ENCODE assay signal across 1 cellular context in the genomic region with DNA sequence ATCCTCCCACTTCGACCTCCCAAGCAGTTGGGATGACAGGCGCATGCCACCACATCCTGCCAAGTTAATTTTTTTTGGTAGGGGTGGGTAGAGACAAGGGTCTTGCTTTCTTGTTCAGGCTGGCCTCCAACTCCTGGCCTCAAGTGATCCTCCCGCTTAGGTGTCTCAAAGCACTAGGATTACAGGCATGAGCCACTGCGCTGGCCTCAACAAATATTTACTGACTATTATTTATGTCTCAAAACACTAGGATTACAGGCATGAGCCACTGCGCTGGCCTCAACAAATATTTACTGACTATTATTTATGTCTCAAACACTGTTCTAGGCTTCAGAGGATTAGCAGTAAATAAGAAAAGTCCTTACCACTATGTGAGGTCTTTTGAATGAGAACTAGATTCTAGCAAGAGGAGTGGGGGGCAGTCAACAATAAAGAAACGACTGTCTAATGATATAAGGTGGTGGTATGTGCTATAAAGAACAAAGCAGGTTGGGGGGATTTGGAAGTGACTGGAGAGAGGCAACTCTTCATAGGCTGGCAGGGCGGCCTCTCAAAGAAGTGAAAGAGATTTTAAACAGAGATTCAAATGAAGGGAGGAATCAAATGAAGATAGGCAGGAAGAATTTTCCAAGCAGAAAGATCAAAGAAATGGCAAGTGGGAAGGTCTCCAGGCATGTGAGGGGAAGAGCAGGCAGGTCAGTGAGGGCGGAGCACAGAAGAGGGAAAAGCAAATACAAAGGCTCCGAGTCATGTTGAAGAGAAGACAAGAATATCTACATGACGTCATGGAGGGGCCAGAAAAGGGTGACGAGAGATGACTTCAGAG.
TF ChIP-seq lines count a peak whose summit lies in the region.

No MANE protein-coding gene starts in this region.

TF ChIP-seq in IMR-90, 13 proteins besides CTCF, POLR2A, EP300 and RAD21 (continued from another document):
- TF ChIP-seq RCOR1 (IDR thresholded peaks at IDR 0.05; ENCODE audit: insufficient replicate concordance, low read length) (no peak), MXI1 (IDR thresholded peaks at IDR 0.05; ENCODE audit: borderline replicate concordance, low read depth, low read length) (no peak), CHD1 (IDR thresholded peaks at IDR 0.05; ENCODE audit: low read depth, low read length) (no peak), RFX5 (IDR thresholded peaks at IDR 0.05; ENCODE audit: low read depth, low read length) (no peak)
- TF ChIP-seq, protein P1, sequence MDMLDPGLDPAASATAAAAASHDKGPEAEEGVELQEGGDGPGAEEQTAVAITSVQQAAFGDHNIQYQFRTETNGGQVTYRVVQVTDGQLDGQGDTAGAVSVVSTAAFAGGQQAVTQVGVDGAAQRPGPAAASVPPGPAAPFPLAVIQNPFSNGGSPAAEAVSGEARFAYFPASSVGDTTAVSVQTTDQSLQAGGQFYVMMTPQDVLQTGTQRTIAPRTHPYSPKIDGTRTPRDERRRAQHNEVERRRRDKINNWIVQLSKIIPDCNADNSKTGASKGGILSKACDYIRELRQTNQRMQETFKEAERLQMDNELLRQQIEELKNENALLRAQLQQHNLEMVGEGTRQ (IDR thresholded peaks at IDR 0.05; ENCODE audit: low read depth, low read length), result no peak
